ENCODE assay signal across 18 cellular contexts in the genomic region with DNA sequence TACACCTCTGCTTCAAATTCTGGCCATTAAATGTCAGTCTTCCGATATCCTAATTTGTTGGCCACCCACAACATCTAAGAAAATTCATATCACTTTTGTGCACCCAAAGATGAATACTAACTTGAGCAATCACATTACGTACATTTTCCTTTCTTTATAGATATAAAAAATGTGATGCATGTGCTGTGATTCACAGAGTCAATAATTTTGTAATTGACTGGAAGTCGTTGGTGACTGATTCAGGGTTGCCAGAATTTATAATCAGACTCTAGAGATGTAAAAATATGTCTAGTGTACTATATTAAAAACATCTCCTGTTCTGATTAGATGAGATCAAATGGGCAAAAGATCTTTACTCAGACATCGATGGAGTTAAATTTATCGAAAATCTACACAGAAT.
"Had no signal": no experiment of that assay in that cellular context is flagged by ENCODE, and none has a peak within 500 bp of the region (broad histone marks: within the 10 kb centered on the region; RNA-seq: fewer than 3 reads in every experiment).

No MANE protein-coding gene starts in this region.

- H3K36me3 ChIP-seq: upper lobe of left lung had no signal

- H3K79me2 ChIP-seq: hepatocyte had no signal

- H3K4me2 ChIP-seq: hepatocyte had no signal

- H3K9me3 ChIP-seq: upper lobe of left lung had no signal

- H3K4me3 ChIP-seq: hepatocyte, upper lobe of left lung had no signal

- H2AFZ ChIP-seq: hepatocyte had no signal

- FAIRE-seq: frontal cortex had no signal

- H3K4me1 ChIP-seq: upper lobe of left lung had no signal

- DNase-seq: activated B cell treated with CpG ODN at 0.5 μM for 24 hours; activated CD4-positive, alpha-beta memory T cell treated with anti-CD3 and anti-CD28 coated beads for 36 hours; activated CD4-positive, alpha-beta T cell treated with anti-CD3 and anti-CD28 coated beads for 48 hours; activated effector memory CD4-positive, alpha-beta T cell treated with anti-CD3 and anti-CD28 coated beads, Interleukin-2, amount 50 U/mL, for 16 hours; activated naive CD4-positive, alpha-beta T cell treated with anti-CD3 and anti-CD28 coated beads, Interleukin-2, amount 10 ng/mL, durations not matched to agents 7 days and 5 days; activated T-cell treated with anti-CD3 and anti-CD28 coated beads, Interleukin-2, amount 50 U/mL, for 72 hours; erythroblast; glutamatergic neuron; immature natural killer cell; left ventricle myocardium superior; midbrain; natural killer cell; stimulated activated CD4-positive, alpha-beta T cell treated with anti-CD3 and anti-CD28 coated beads, Interleukin-4, amount 100 ng/mL, for 24 hours; stimulated activated naive CD4-positive, alpha-beta T cell treated with Interleukin-2 at 50 U/mL for 16 hours; T-cell; upper lobe of left lung had no signal

- H3K27me3 ChIP-seq: hepatocyte, upper lobe of left lung had no signal

- H3K27ac ChIP-seq: hepatocyte, upper lobe of left lung had no signal
